26 cellular contexts compared by ENCODE assay signal in the genomic region with DNA sequence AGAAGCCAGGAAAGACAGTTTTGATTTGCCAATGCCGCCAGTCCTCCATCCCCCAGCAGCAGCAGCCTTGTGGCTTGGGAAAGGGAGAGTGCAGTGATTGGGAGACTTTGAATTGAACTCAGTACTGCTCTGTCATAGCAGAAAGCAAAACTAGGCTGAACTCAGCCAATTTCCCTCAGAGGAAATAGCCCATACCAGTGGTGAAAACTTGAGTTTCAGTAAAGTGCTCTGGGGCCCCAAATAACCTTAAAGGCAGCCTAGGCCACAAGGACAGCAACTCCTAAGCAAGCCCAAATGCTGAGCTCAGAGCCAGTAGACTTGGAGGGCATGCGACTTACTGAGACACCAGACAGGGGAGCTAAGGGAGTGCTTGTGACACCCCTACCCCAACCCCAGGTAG.
A peak's percentile ranks its signal among the peaks of the same experiment; 100 is the strongest.
DNase-seq lines count a peak whose midpoint lies in the region; ATAC-seq and TF ChIP-seq lines count a peak whose summit lies in the region.
"Had no signal": no experiment of that assay in that cellular context is flagged by ENCODE, and none has a peak within 500 bp of the region (broad histone marks: within the 10 kb centered on the region; RNA-seq: fewer than 3 reads in every experiment).

No MANE protein-coding gene starts in this region.

- no peak overlapping the region for H3K4me3 ChIP-seq in GM12864 (ENCODE audit: low read depth, low read length)
- H3K4me3 ChIP-seq: colonic mucosa, K562, right lobe of liver, thoracic aorta had no signal

- DNase-seq in GM12864 (ENCODE audit: low read depth) (peak; percentile 8), NCI-H1436 (lab: John Stamatoyannopoulos, UW) (no peak), NCI-H748 (lab: John Stamatoyannopoulos, UW; ENCODE audit: unreplicated experiment) (no peak)
- DNase-seq in stimulated activated naive CD4-positive, alpha-beta T cell (lab: John Stamatoyannopoulos, UW): no peak
- DNase-seq in stimulated activated CD4-positive, alpha-beta T cell treated with anti-CD3 and anti-CD28 coated beads, Interleukin-1b, Interleukin-23, amount 100 ng/mL, for 48 hours: no peak
- DNase-seq: activated CD4-positive, alpha-beta T cell treated with anti-CD3 and anti-CD28 coated beads, Interleukin-2, amount 10 ng/mL, durations not matched to agents 7 days and 5 days; activated effector memory CD4-positive, alpha-beta T cell treated with Interleukin-2 at 50 U/mL for 16 hours; colonic mucosa; COR-L47; DND-41; glutamatergic neuron; HFFc6; mesenchymal stem cell; MV-4-11; naive thymus-derived CD8-positive, alpha-beta T cell; NCI-H187; NCI-H226; right lobe of liver; SIG-M5; stimulated activated CD4-positive, alpha-beta T cell treated with anti-CD3 and anti-CD28 coated beads, Interleukin-15, amount 100 ng/mL, for 24 hours; T-helper 1 cell had no signal

- peak; percentile 71 for ATAC-seq in GM19351 (IDR thresholded peaks at IDR 0.05; ENCODE audit: unreplicated experiment)
- ATAC-seq in HG02763 (IDR thresholded peaks at IDR 0.05; ENCODE audit: unreplicated experiment): peak; percentile 59
- ATAC-seq in HG03354 (IDR thresholded peaks at IDR 0.05; ENCODE audit: poor library complexity, severe bottlenecking, unreplicated experiment): peak; percentile 53
- ATAC-seq: K562; naive thymus-derived CD8-positive, alpha-beta T cell; right lobe of liver had no signal

- no peak for TF ChIP-seq CTCF in GM12864 (IDR thresholded peaks at IDR 0.05; ENCODE audit: low read depth, low read length, missing control alignments)
